In genomic region chr4:135917016-135917415, GRCh38 we compare ENCODE assay signal across 19 cellular contexts.
DNase-seq lines count a peak whose midpoint lies in the region; ATAC-seq and TF ChIP-seq lines count a peak whose summit lies in the region.
"Had no signal": no experiment of that assay in that cellular context is flagged by ENCODE, and none has a peak within 500 bp of the region (broad histone marks: within the 10 kb centered on the region; RNA-seq: fewer than 3 reads in every experiment).

No MANE protein-coding gene starts in this region.

- no peak overlapping the region for H2BK120ac ChIP-seq in IMR-90 (ENCODE audit: low read depth, low read length)

- H3K79me1 ChIP-seq in IMR-90 (ENCODE audit: low read depth in 1 of 2, low read length in 2 of 2): no peaks in the 10 kb centered on the region

- no peaks in the 10 kb centered on the region for H3F3A ChIP-seq in MM.1S (ENCODE audit: insufficient read depth, low read length)

- H2AK5ac ChIP-seq in IMR-90 (ENCODE audit: low read depth, low read length): no peak overlapping the region

- H2BK20ac ChIP-seq in IMR-90 (ENCODE audit: low read depth, low read length): no peak overlapping the region

- no peak overlapping the region for H3K23ac ChIP-seq in IMR-90 (ENCODE audit: low read depth, low read length)

- BruUV-seq in IMR-90 (replicated peaks; lab: Mats Ljungman, UMichigan): no TSS peak

- H3K9me2 ChIP-seq in MM.1S (replicated peaks; ENCODE audit: insufficient read depth, low read length): no peaks in the 10 kb centered on the region

- no peak overlapping the region for H2AFZ ChIP-seq in IMR-90 (replicated peaks; ENCODE audit: low read length, poor library complexity)
- H2AFZ ChIP-seq in MM.1S (ENCODE audit: low read length): no peak overlapping the region

- H4K91ac ChIP-seq in IMR-90 (ENCODE audit: insufficient read depth, low read depth, low read length): no peak overlapping the region

- no CpG with 5 or more reads among the region's 1 CpG for WGBS in IMR-90 (ENCODE audit: extremely low coverage in 2 of 2, insufficient read length in 1 of 2), 2 experiments

- TF ChIP-seq RAD21 in IMR-90 (IDR thresholded peaks at IDR 0.05; ENCODE audit: low read length): no peak

- no peak for TF ChIP-seq CTCF in AG04450 (IDR thresholded peaks at IDR 0.05; ENCODE audit: low read depth, low read length)
- TF ChIP-seq CTCF in IMR-90 (conservative IDR thresholded peaks at IDR 0.05; ENCODE audit: low read depth, low read length): no peak
- no peak for TF ChIP-seq CTCF in fibroblast of pulmonary artery (IDR thresholded peaks at IDR 0.05; ENCODE audit: low read length, missing control alignments)
- TF ChIP-seq CTCF in GM10248 (IDR thresholded peaks at IDR 0.05; ENCODE audit: control extremely low read depth, extremely low read depth, low read depth, missing control alignments): no peak
- TF ChIP-seq CTCF in MM.1S (IDR thresholded peaks at IDR 0.05; ENCODE audit: low read length): no peak

- no peak overlapping the region for H3K27ac Mint-ChIP-seq in activated T-helper 17 cell treated with anti-CD3 and anti-CD28 coated beads, Interleukin-2, amount 50 U/mL, for 72 hours
- H3K27ac Mint-ChIP-seq: HFFc6 had no signal

- no peak overlapping the region for H2BK15ac ChIP-seq in IMR-90 (ENCODE audit: low read depth, low read length)

- ATAC-seq in IMR-90 (ENCODE audit: low read depth) (no peak), GM21576 (IDR thresholded peaks at IDR 0.05; ENCODE audit: unreplicated experiment) (no peak)
- no peak for ATAC-seq in activated T-helper 17 cell treated with anti-CD3 and anti-CD28 coated beads, Interleukin-2, amount 50 U/mL, for 72 hours (replicated peaks)
- ATAC-seq: A549, HepG2 had no signal

- CTCF ChIA-PET in AG04450 (lab: Charles Lee): no interaction called here
- CTCF ChIA-PET in IMR-90 (lab: Yijun Ruan, JAX): no interaction called here
- CTCF ChIA-PET in GM10248 (lab: Yijun Ruan, JAX): interaction anchor here (1.4 kb wide), 1 partner anchor 20 kb away, joined by 3 read pairs; no protein-coding TSS in a partner anchor

- no peaks in the 10 kb centered on the region for H3K9me1 ChIP-seq in IMR-90 (ENCODE audit: insufficient read depth, low read length)

- H3K79me2 ChIP-seq in MM.1S (ENCODE audit: low read length): no peaks in the 10 kb centered on the region

- no peaks in the 10 kb centered on the region for H3K27me3 Mint-ChIP-seq in activated T-helper 17 cell treated with anti-CD3 and anti-CD28 coated beads, Interleukin-2, amount 50 U/mL, for 72 hours

- H3K56ac ChIP-seq in IMR-90 (ENCODE audit: extremely low read depth, insufficient read depth, low read length): no peak overlapping the region

- no peak overlapping the region for H3K18ac ChIP-seq in IMR-90 (ENCODE audit: low read depth, low read length)

- H3K36me3 ChIP-seq in IMR-90 (ENCODE audit: control insufficient read depth, insufficient read depth, low read length) (no peaks in the 10 kb centered on the region), MM.1S (replicated peaks; ENCODE audit: insufficient read depth, low read length) (no peaks in the 10 kb centered on the region)
- H3K36me3 ChIP-seq: SJSA1 had no signal

- H3K4me3 Mint-ChIP-seq in activated T-helper 17 cell treated with anti-CD3 and anti-CD28 coated beads, Interleukin-2, amount 50 U/mL, for 72 hours: no peak overlapping the region
- H3K4me3 Mint-ChIP-seq: HFFc6 had no signal

- H3K14ac ChIP-seq in IMR-90 (replicated peaks; ENCODE audit: low read depth, low read length): no peak overlapping the region

- in situ Hi-C loops in IMR-90 (cut with MboI; ENCODE audit: low sequenced_read_pairs): no loop called here

- H3K9me3 Mint-ChIP-seq in activated T-helper 17 cell treated with anti-CD3 and anti-CD28 coated beads, Interleukin-2, amount 50 U/mL, for 72 hours: no peaks in the 10 kb centered on the region

- intact Hi-C loops in IMR-90 (cut with micrococcal nuclease): loop anchor here (10.0 kb wide), 1 partner anchor 948 kb away; no protein-coding TSS in a partner anchor

- H3K27ac ChIP-seq in AG04450 (ENCODE audit: low read depth, low read length) (no peak overlapping the region), IMR-90 (ENCODE audit: insufficient read depth, low read length) (no peak overlapping the region), MM.1S (ENCODE audit: low read length) (no peak overlapping the region)
- H3K27ac ChIP-seq: A549, RWPE1, SJSA1 had no signal

- no peak overlapping the region for H2AK9ac ChIP-seq in IMR-90 (replicated peaks; ENCODE audit: low read depth, low read length, poor library complexity)

- no peaks in the 10 kb centered on the region for H3K4me1 ChIP-seq in IMR-90 (ENCODE audit: control insufficient read depth, insufficient read depth, low read length)
- H3K4me1 ChIP-seq in MM.1S (ENCODE audit: low read length): no peaks in the 10 kb centered on the region
- H3K4me1 ChIP-seq: A549, Caco-2, SJSA1 had no signal

- H3K4me2 ChIP-seq in IMR-90 (ENCODE audit: low read depth, low read length) (no peak overlapping the region), MM.1S (ENCODE audit: low read depth, low read length) (no peak overlapping the region)
- H3K4me2 ChIP-seq: A549 had no signal

- H3K9ac ChIP-seq in IMR-90 (ENCODE audit: low read depth, low read length) (no peak overlapping the region), MM.1S (ENCODE audit: low read length) (no peak overlapping the region)

- peak; percentile 10 for DNase-seq in AG04450 (ENCODE audit: low read depth, low spot score)
- peak; percentile 20 for DNase-seq in IMR-90
- peak; percentile 9 for DNase-seq in astrocyte of the hippocampus (ENCODE audit: low read depth, low spot score)
- peak; percentile 13 for DNase-seq in fibroblast of pulmonary artery (ENCODE audit: low read depth)
- no peak for DNase-seq in GM10248 (ENCODE audit: extremely low spot score)
- no peak for DNase-seq in MM.1S
- DNase-seq: AML-193, Caco-2, HFFc6, Karpas-422, NCI-H1417, NCI-H2081 treated with DMSO at 0.1 percent for 48 hours, NCI-H526 treated with DMSO at 0.1 percent for 48 hours had no signal

- no peak overlapping the region for H3K4me3 ChIP-seq in AG04450 (ENCODE audit: low read depth, low read length)
- no peak overlapping the region for H3K4me3 ChIP-seq in IMR-90 (ENCODE audit: insufficient read depth, low read depth, low read length)
- no peak overlapping the region for H3K4me3 ChIP-seq in fibroblast of pulmonary artery (replicated peaks; ENCODE audit: low read depth, low read length)
- H3K4me3 ChIP-seq in MM.1S (ENCODE audit: low read length): no peak overlapping the region
- H3K4me3 ChIP-seq: A549, SJSA1 had no signal

- no peak overlapping the region for H4K5ac ChIP-seq in IMR-90 (ENCODE audit: low read depth, low read length)

- POLR2A ChIA-PET in AG04450 (lab: Yijun Ruan, JAX): no interaction called here
- POLR2A ChIA-PET in IMR-90 (lab: Charles Lee; ENCODE audit: unreplicated experiment): no interaction called here
- POLR2A ChIA-PET in GM10248 (lab: Yijun Ruan, JAX): no interaction called here

- no peaks in the 10 kb centered on the region for H3K4me1 Mint-ChIP-seq in activated T-helper 17 cell treated with anti-CD3 and anti-CD28 coated beads, Interleukin-2, amount 50 U/mL, for 72 hours

- dilution Hi-C loops in IMR-90 (cut with HindIII; ENCODE audit: low sequenced_read_pairs, unreplicated experiment): no loop called here

- no peaks in the 10 kb centered on the region for H3K27me3 ChIP-seq in AG04450 (ENCODE audit: control insufficient read depth, insufficient read depth, low read length)
- H3K27me3 ChIP-seq in IMR-90 (ENCODE audit: control insufficient read depth, insufficient read depth, low read length): no peaks in the 10 kb centered on the region
- H3K27me3 ChIP-seq in MM.1S (replicated peaks; ENCODE audit: insufficient read depth, low read length): no peaks in the 10 kb centered on the region
- H3K27me3 ChIP-seq: SJSA1 had no signal

- H3K9me3 ChIP-seq in AG04450 (ENCODE audit: control insufficient read depth, insufficient read depth, low read length): no peaks in the 10 kb centered on the region
- no peaks in the 10 kb centered on the region for H3K9me3 ChIP-seq in IMR-90 (ENCODE audit: control insufficient read depth, insufficient read depth, low read length)
- no peaks in the 10 kb centered on the region for H3K9me3 ChIP-seq in MM.1S (replicated peaks; ENCODE audit: insufficient read depth, low read length)
- H3K9me3 ChIP-seq: A549, Caco-2, SJSA1 had no signal

- H3K4ac ChIP-seq in IMR-90 (ENCODE audit: low read depth, low read length): no peak overlapping the region

- no peak overlapping the region for H4K8ac ChIP-seq in IMR-90 (ENCODE audit: low read depth in 2 of 2, low read length in 2 of 2)

- H4K20me1 ChIP-seq in IMR-90 (ENCODE audit: insufficient read depth, low read length) (no peaks in the 10 kb centered on the region), MM.1S (ENCODE audit: insufficient read depth, low read length) (no peaks in the 10 kb centered on the region)

- no peak for TF ChIP-seq POLR2A in IMR-90 (IDR thresholded peaks at IDR 0.05; ENCODE audit: low read depth, low read length)

- H3K36me3 Mint-ChIP-seq in activated T-helper 17 cell treated with anti-CD3 and anti-CD28 coated beads, Interleukin-2, amount 50 U/mL, for 72 hours (ENCODE audit: low read depth): no peaks in the 10 kb centered on the region

- no peak overlapping the region for H2BK5ac ChIP-seq in IMR-90 (ENCODE audit: low read depth, low read length, poor library complexity, severe bottlenecking)

TF ChIP-seq in IMR-90, 13 proteins besides CTCF, POLR2A, EP300 and RAD21 (continues in another document):
- TF ChIP-seq CHD1 (IDR thresholded peaks at IDR 0.05; ENCODE audit: low read depth, low read length) (no peak), MXI1 (IDR thresholded peaks at IDR 0.05; ENCODE audit: borderline replicate concordance, low read depth, low read length) (no peak), SMC3 (IDR thresholded peaks at IDR 0.05; ENCODE audit: low read depth, low read length) (no peak), RFX5 (IDR thresholded peaks at IDR 0.05; ENCODE audit: low read depth, low read length) (no peak), ELK1 (IDR thresholded peaks at IDR 0.05; ENCODE audit: borderline replicate concordance, low read depth, low read length) (no peak), FOS (IDR thresholded peaks at IDR 0.05; ENCODE audit: low read depth, low read length) (no peak), BHLHE40 (IDR thresholded peaks at IDR 0.05; ENCODE audit: low read depth, low read length) (no peak), CEBPB (IDR thresholded peaks at IDR 0.05; ENCODE audit: low read depth, low read length) (no peak)

Comparison
In these comparisons a context has a peak if more than half of its experiments do, and no peak if none do; other contexts are left out.
1. DNase-seq: peak in AG04450 (single experiment), IMR-90 (single experiment), astrocyte of the hippocampus (single experiment) and fibroblast of pulmonary artery (single experiment); none in GM10248 (single experiment) and MM.1S (single experiment).